ENCODE assay signal across 9 cellular contexts in genomic region chr22:20395181-20395896, GRCh38. TPM values are rescaled to one million over a fixed set of nuclear protein-coding genes. Genes with fewer than 3 reads are reported as not detected.
DNase-seq lines count a peak whose midpoint lies in the region; ATAC-seq and TF ChIP-seq lines count a peak whose summit lies in the region.
"Had no signal": no experiment of that assay in that cellular context is flagged by ENCODE, and none has a peak within 500 bp of the region (broad histone marks: within the 10 kb centered on the region; RNA-seq: fewer than 3 reads in every experiment).

No MANE protein-coding gene starts in this region.

- peaks cover 20% of the 10 kb centered on the region for H3K79me2 ChIP-seq in osteoblast (ENCODE audit: insufficient read depth, low read length)

- no peaks in the 10 kb centered on the region for H3K36me3 ChIP-seq in ES-I3 (ENCODE audit: insufficient read depth, low read length)
- H3K36me3 ChIP-seq in NT2/D1 (ENCODE audit: insufficient read depth, insufficient read length, low read length) = peaks cover 15% of the 10 kb centered on the region
- H3K36me3 ChIP-seq in osteoblast (ENCODE audit: insufficient read depth, low read length) = no peaks in the 10 kb centered on the region

- H3K4me1 ChIP-seq in ES-I3 (ENCODE audit: insufficient read depth, low read length) (peaks cover 9% of the 10 kb centered on the region; the same call in 1 of the 2 replicates), NT2/D1 (ENCODE audit: insufficient read depth, insufficient read length) (no peaks in the 10 kb centered on the region), osteoblast (ENCODE audit: insufficient read depth, low read length) (peaks cover 9% of the 10 kb centered on the region)

- DNase-seq in NT2/D1 (ENCODE audit: low read depth, low spot score) (no peak), osteoblast (ENCODE audit: insufficient read length, low spot score, missing footprints) (no peak), NCI-H2107 (lab: John Stamatoyannopoulos, UW) (no peak)
- no peak for DNase-seq in effector memory CD8-positive, alpha-beta T cell
- DNase-seq in stimulated activated CD4-positive, alpha-beta T cell treated with anti-CD3 and anti-CD28 coated beads, Interleukin-2, amount 100 ng/mL, for 48 hours = no peak
- DNase-seq: activated CD4-positive, CD25-positive, alpha-beta regulatory T cell treated with anti-CD3 and anti-CD28 coated beads, Interleukin-2, amount 50 U/mL, for 72 hours had no signal

- no peaks in the 10 kb centered on the region for H3K36me3 Mint-ChIP-seq in effector memory CD8-positive, alpha-beta T cell (ENCODE audit: insufficient read depth)

- H3K27me3 ChIP-seq in NT2/D1 (ENCODE audit: insufficient read depth, insufficient read length) (no peaks in the 10 kb centered on the region), osteoblast (ENCODE audit: insufficient read depth, low read length) (no peaks in the 10 kb centered on the region)

- no peak overlapping the region for H2AFZ ChIP-seq in osteoblast (ENCODE audit: low read length)

- peaks cover 34 to 43% of the 10 kb centered on the region in 2 donors for H3K4me1 Mint-ChIP-seq in effector memory CD8-positive, alpha-beta T cell (ENCODE audit: low read depth in 2 of 2)

- H3K4me2 ChIP-seq in osteoblast (ENCODE audit: insufficient read depth, low read length) = peak overlapping the region; percentile 95

- no peaks in the 10 kb centered on the region for H3K9me3 ChIP-seq in ES-I3 (ENCODE audit: control insufficient read depth, insufficient read depth, low read length)
- H3K9me3 ChIP-seq in NT2/D1 (ENCODE audit: insufficient read depth, low read length) = no peaks in the 10 kb centered on the region
- no peaks in the 10 kb centered on the region for H3K9me3 ChIP-seq in osteoblast (ENCODE audit: low read depth, low read length)

- no peak for ATAC-seq in effector memory CD8-positive, alpha-beta T cell (replicated peaks)
- no peak for ATAC-seq in activated CD4-positive, CD25-positive, alpha-beta regulatory T cell treated with anti-CD3 and anti-CD28 coated beads, Interleukin-2, amount 50 U/mL, for 24 hours
- ATAC-seq in HG03457 (IDR thresholded peaks at IDR 0.05; ENCODE audit: unreplicated experiment) = no peak

- peak overlapping the region; percentile 83 to 87 for H3K4me3 Mint-ChIP-seq in effector memory CD8-positive, alpha-beta T cell

- no peak for TF ChIP-seq CTCF in osteoblast (IDR thresholded peaks at IDR 0.05; ENCODE audit: extremely low read depth, low read depth, low read length)

- peak overlapping the region; percentile 88 to 95 for H3K27ac Mint-ChIP-seq in effector memory CD8-positive, alpha-beta T cell

- H3K9me3 Mint-ChIP-seq in effector memory CD8-positive, alpha-beta T cell = no peaks in the 10 kb centered on the region

- peak overlapping the region; percentile 79; the same call in 1 of the 2 replicates for H3K9ac ChIP-seq in ES-I3 (ENCODE audit: low read depth, low read length)
- H3K9ac ChIP-seq in NT2/D1 (ENCODE audit: insufficient read length, low read depth) = peak overlapping the region; percentile 56

- peaks cover 8% of the 10 kb centered on the region for H4K20me1 ChIP-seq in osteoblast (ENCODE audit: insufficient read depth, low read length)

- peak overlapping the region; percentile 82 for H3K4me3 ChIP-seq in NT2/D1 (ENCODE audit: insufficient read length, low read depth)
- H3K4me3 ChIP-seq in osteoblast (ENCODE audit: insufficient read depth, low read length) = peak overlapping the region; percentile 93

- H3K27ac ChIP-seq in osteoblast (ENCODE audit: low read depth, low read length) = no peak overlapping the region

- H3K27me3 Mint-ChIP-seq in effector memory CD8-positive, alpha-beta T cell = no peaks in the 10 kb centered on the region

RNA-seq across cellular contexts. Expression of gene ZNF74, which starts 1.4 kb away (rescaled TPM):
- 12.4 and 13.8 TPM in 2 replicates for total RNA-seq in osteoblast

RNA-seq across cellular contexts. Expression of gene SCARF2, which starts 42.3 kb away (rescaled TPM):
- total RNA-seq in osteoblast = 18.3 and 23.9 TPM in 2 replicates
